ENCODE assay signal across 11 cellular contexts in genomic region chr1:27561126-27561899, GRCh38. TPM values are rescaled to one million over a fixed set of nuclear protein-coding genes. Genes with fewer than 3 reads are reported as not detected.
DNase-seq lines count a peak whose midpoint lies in the region; ATAC-seq and TF ChIP-seq lines count a peak whose summit lies in the region.
"Had no signal": no experiment of that assay in that cellular context is flagged by ENCODE, and none has a peak within 500 bp of the region (broad histone marks: within the 10 kb centered on the region; RNA-seq: fewer than 3 reads in every experiment).

No MANE protein-coding gene starts in this region.

- no peak overlapping the region for H3K4me3 Mint-ChIP-seq in activated T-helper 17 cell treated with anti-CD3 and anti-CD28 coated beads, Interleukin-2, amount 50 U/mL, for 72 hours
- H3K4me3 Mint-ChIP-seq in glutamatergic neuron (ENCODE audit: unreplicated experiment), result peak overlapping the region; percentile 76
- peak overlapping the region; percentile 54 for H3K4me3 Mint-ChIP-seq in osteocyte (ENCODE audit: unreplicated experiment)
- H3K4me3 Mint-ChIP-seq: CD4-positive, alpha-beta T cell had no signal

- DNase-seq in Ammon's horn (ENCODE audit: low spot score) (peak; percentile 54), glutamatergic neuron (no peak), osteocyte (ENCODE audit: extremely low spot score, unreplicated experiment) (no peak), NCI-H2171 treated with DMSO at 0.1 percent for 48 hours (lab: John Stamatoyannopoulos, UW) (no peak), GDM1 (lab: John Stamatoyannopoulos, UW) (no peak)
- DNase-seq: activated CD4-positive, alpha-beta T cell treated with anti-CD3 and anti-CD28 coated beads for 48 hours; brain microvascular endothelial cell; CD4-positive, alpha-beta T cell had no signal

- no peaks in the 10 kb centered on the region for H3K9me3 Mint-ChIP-seq in activated T-helper 17 cell treated with anti-CD3 and anti-CD28 coated beads, Interleukin-2, amount 50 U/mL, for 72 hours
- H3K9me3 Mint-ChIP-seq in glutamatergic neuron (ENCODE audit: unreplicated experiment) (peaks cover 19% of the 10 kb centered on the region), osteocyte (ENCODE audit: unreplicated experiment) (no peaks in the 10 kb centered on the region)
- H3K9me3 Mint-ChIP-seq: CD4-positive, alpha-beta T cell had no signal

- H3K27ac Mint-ChIP-seq in activated T-helper 17 cell treated with anti-CD3 and anti-CD28 coated beads, Interleukin-2, amount 50 U/mL, for 72 hours, result peak overlapping the region; percentile 21
- H3K27ac Mint-ChIP-seq in glutamatergic neuron (ENCODE audit: unreplicated experiment) (peak overlapping the region; percentile 77), osteocyte (ENCODE audit: unreplicated experiment) (peak overlapping the region; percentile 94)
- H3K27ac Mint-ChIP-seq: CD4-positive, alpha-beta T cell had no signal

- TF ChIP-seq CTCF in glutamatergic neuron (IDR thresholded peaks at IDR 0.05; ENCODE audit: partially characterized antibody, unreplicated experiment) (no peak), osteocyte (IDR thresholded peaks at IDR 0.05) (no peak)

- peaks cover 21% of the 10 kb centered on the region for H3K4me1 Mint-ChIP-seq in activated T-helper 17 cell treated with anti-CD3 and anti-CD28 coated beads, Interleukin-2, amount 50 U/mL, for 72 hours
- H3K4me1 Mint-ChIP-seq in glutamatergic neuron (ENCODE audit: low read depth, unreplicated experiment) (peaks cover 71% of the 10 kb centered on the region), osteocyte (ENCODE audit: unreplicated experiment) (peaks cover 93% of the 10 kb centered on the region)

- no peaks in the 10 kb centered on the region for H3K36me3 Mint-ChIP-seq in activated T-helper 17 cell treated with anti-CD3 and anti-CD28 coated beads, Interleukin-2, amount 50 U/mL, for 72 hours (ENCODE audit: low read depth)
- H3K36me3 Mint-ChIP-seq in glutamatergic neuron (ENCODE audit: unreplicated experiment) (no peaks in the 10 kb centered on the region), osteocyte (ENCODE audit: unreplicated experiment) (peaks cover 8% of the 10 kb centered on the region)

- ATAC-seq in activated T-helper 17 cell treated with anti-CD3 and anti-CD28 coated beads, Interleukin-2, amount 50 U/mL, for 72 hours (replicated peaks), result no peak
- no peak for ATAC-seq in GM21717 (IDR thresholded peaks at IDR 0.05; ENCODE audit: unreplicated experiment)
- ATAC-seq in esophagus mucosa, result no peak

- H3K27me3 Mint-ChIP-seq in activated T-helper 17 cell treated with anti-CD3 and anti-CD28 coated beads, Interleukin-2, amount 50 U/mL, for 72 hours, result no peaks in the 10 kb centered on the region
- peaks cover 28% of the 10 kb centered on the region for H3K27me3 Mint-ChIP-seq in glutamatergic neuron (ENCODE audit: unreplicated experiment)
- no peaks in the 10 kb centered on the region for H3K27me3 Mint-ChIP-seq in osteocyte (ENCODE audit: unreplicated experiment)
- H3K27me3 Mint-ChIP-seq: CD4-positive, alpha-beta T cell had no signal

RNA-seq across cellular contexts. Expression of gene AHDC1, which starts 42.6 kb away (rescaled TPM):
- 10 to 100 TPM; 13.3 to 22.3 TPM for total RNA-seq in activated T-helper 17 cell treated with anti-CD3 and anti-CD28 coated beads, Interleukin-2, amount 50 U/mL, for 72 hours
- total RNA-seq in glutamatergic neuron (ENCODE audit: unreplicated experiment), result 131 TPM
- 118 and 124 TPM in 2 replicates for total RNA-seq in osteocyte
- total RNA-seq in esophagus mucosa, result 51.7 TPM

Comparison
In these comparisons a context has a peak if more than half of its experiments do, and no peak if none do; other contexts are left out.
1. H3K27ac Mint-ChIP-seq: peak in every context shown above with its lines; median percentile 94 in osteocyte; 77 in glutamatergic neuron; 21 in activated T-helper 17 cell treated with anti-CD3 and anti-CD28 coated beads, Interleukin-2, amount 50 U/mL, for 72 hours.